In genomic region chr12:7092229-7092985, GRCh38 we compare ENCODE assay signal across 1 cellular context.
TF ChIP-seq lines count a peak whose summit lies in the region.

C1R (minus strand) TSS chr12:7092445; CDS start chr12:7092388, 57 bp downstream.

TF ChIP-seq in HepG2, 621 proteins besides CTCF, POLR2A, EP300 and RAD21 (continued from another document and continues in another):
- TF ChIP-seq REST (IDR thresholded peaks at IDR 0.05; ENCODE audit: borderline replicate concordance in 1 of 2, low read depth in 1 of 2, low read length in 2 of 2) (no peak), ZBTB38 (CRISPR knock-in tag; IDR thresholded peaks at IDR 0.05) (no peak), ZNF550 (CRISPR knock-in tag; IDR thresholded peaks at IDR 0.05; ENCODE audit: borderline replicate concordance) (no peak), UBTF (CRISPR knock-in tag; IDR thresholded peaks at IDR 0.05) (no peak; the same call in 1 of the 2 replicates), CENPT (CRISPR knock-in tag; IDR thresholded peaks at IDR 0.05; ENCODE audit: low read depth) (no peak), ZNF687 (CRISPR knock-in tag; IDR thresholded peaks at IDR 0.05) (peak; percentile 51), ZNF598 (CRISPR knock-in tag; IDR thresholded peaks at IDR 0.05; ENCODE audit: borderline replicate concordance) (0 out of 2 replicates have a peak, but pooled peaks have one; percentile 17), NFE2L2 (IDR thresholded peaks at IDR 0.05; ENCODE audit: low read length) (no peak), HNRNPH1 (optimal IDR thresholded peaks at IDR 0.05; ENCODE audit: low read depth, low read length) (no peak), REPIN1 (CRISPR knock-in tag; IDR thresholded peaks at IDR 0.05; ENCODE audit: borderline replicate concordance, low read depth) (no peak), GATAD1 (CRISPR knock-in tag; IDR thresholded peaks at IDR 0.05) (no peak), ZNF253 (CRISPR knock-in tag; IDR thresholded peaks at IDR 0.05; ENCODE audit: borderline replicate concordance) (0 out of 2 replicates have a peak, but pooled peaks have one; percentile 35), ZFX (CRISPR knock-in tag; IDR thresholded peaks at IDR 0.05; ENCODE audit: low read depth) (0 out of 2 replicates have a peak, but pooled peaks have one; percentile 28), NFATC3 (CRISPR knock-in tag; IDR thresholded peaks at IDR 0.05) (no peak), ZNF33B (CRISPR knock-in tag; IDR thresholded peaks at IDR 0.05) (no peak), THAP9 (CRISPR knock-in tag; IDR thresholded peaks at IDR 0.05; ENCODE audit: borderline replicate concordance) (no peak), JDP2 (CRISPR knock-in tag; IDR thresholded peaks at IDR 0.05; ENCODE audit: borderline replicate concordance) (no peak), PHF21A (CRISPR knock-in tag; IDR thresholded peaks at IDR 0.05) (no peak), ZNF800 (CRISPR knock-in tag; IDR thresholded peaks at IDR 0.05) (no peak), ZNF383 (CRISPR knock-in tag; IDR thresholded peaks at IDR 0.05; ENCODE audit: borderline replicate concordance) (no peak), RFXAP (CRISPR knock-in tag; IDR thresholded peaks at IDR 0.05; ENCODE audit: borderline replicate concordance) (no peak), ZNF496 (CRISPR knock-in tag; IDR thresholded peaks at IDR 0.05; ENCODE audit: insufficient replicate concordance) (no peak), ZNF251 (CRISPR knock-in tag; IDR thresholded peaks at IDR 0.05) (no peak), ZNF143 (CRISPR knock-in tag; IDR thresholded peaks at IDR 0.05) (no peak), ZKSCAN8 (CRISPR knock-in tag; IDR thresholded peaks at IDR 0.05; ENCODE audit: borderline replicate concordance) (no peak), MYPOP (CRISPR knock-in tag; IDR thresholded peaks at IDR 0.05) (no peak), ZNF660 (CRISPR knock-in tag; IDR thresholded peaks at IDR 0.05; ENCODE audit: borderline replicate concordance, low read depth) (no peak), PITX1 (CRISPR knock-in tag; IDR thresholded peaks at IDR 0.05) (0 out of 2 replicates have a peak, but pooled peaks have one; percentile 22), XRCC5 (optimal IDR thresholded peaks at IDR 0.05; ENCODE audit: low read length) (peak; percentile 67), IKZF1 (IDR thresholded peaks at IDR 0.05) (no peak), ZC3H4 (CRISPR knock-in tag; IDR thresholded peaks at IDR 0.05; ENCODE audit: borderline replicate concordance) (no peak), SMC3 (IDR thresholded peaks at IDR 0.05; ENCODE audit: low read length) (peak; percentile 83), SOX6 (IDR thresholded peaks at IDR 0.05) (no peak), SOX6 (CRISPR knock-in tag; IDR thresholded peaks at IDR 0.05) (peak; percentile 29; the same call in 1 of the 2 replicates), ZFP41 (CRISPR knock-in tag; IDR thresholded peaks at IDR 0.05; ENCODE audit: borderline replicate concordance) (no peak), NR2F1 (CRISPR knock-in tag; IDR thresholded peaks at IDR 0.05) (no peak), ZNF101 (CRISPR knock-in tag; IDR thresholded peaks at IDR 0.05; ENCODE audit: borderline replicate concordance, low read depth) (no peak), USF2 (IDR thresholded peaks at IDR 0.05; ENCODE audit: low read depth, low read length) (no peak), USF2 (CRISPR knock-in tag; IDR thresholded peaks at IDR 0.05; ENCODE audit: borderline replicate concordance) (no peak), DNMT1 (CRISPR knock-in tag; IDR thresholded peaks at IDR 0.05) (no peak), ZNF597 (CRISPR knock-in tag; IDR thresholded peaks at IDR 0.05) (no peak), NCOA2 (CRISPR knock-in tag; IDR thresholded peaks at IDR 0.05) (no peak), ETS1 (CRISPR knock-in tag; IDR thresholded peaks at IDR 0.05) (no peak)
